11 cellular contexts compared by ENCODE assay signal in the genomic region with DNA sequence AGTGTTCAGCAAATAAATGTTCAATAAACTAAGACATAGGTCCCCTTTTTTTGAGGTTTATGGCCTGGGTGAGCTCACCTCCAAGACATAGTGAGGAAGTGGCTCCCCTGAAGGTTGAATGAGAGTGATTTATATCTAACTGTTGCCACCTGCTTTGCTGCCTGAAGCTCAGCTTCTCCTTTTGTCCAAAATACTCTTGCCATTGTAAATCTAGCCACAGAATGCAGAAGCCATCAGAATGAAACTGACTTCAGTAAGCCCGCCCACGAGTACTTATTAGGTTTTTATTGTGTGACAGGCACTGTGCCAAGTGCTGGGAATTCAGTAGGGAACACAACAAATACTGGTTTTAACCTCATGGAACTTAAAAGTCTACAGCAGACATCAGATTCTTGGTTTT. TPM values are rescaled to one million over a fixed set of nuclear protein-coding genes. Genes with fewer than 3 reads are reported as not detected.
A peak's percentile ranks its signal among the peaks of the same experiment; 100 is the strongest.
DNase-seq lines count a peak whose midpoint lies in the region; ATAC-seq lines count a peak whose summit lies in the region.
"Had no signal": no experiment of that assay in that cellular context is flagged by ENCODE, and none has a peak within 500 bp of the region (broad histone marks: within the 10 kb centered on the region; RNA-seq: fewer than 3 reads in every experiment).

No MANE protein-coding gene starts in this region.

- H3K4me3 Mint-ChIP-seq in naive B cell, result peak overlapping the region in 3 of 8 donors; percentile 32 to 53 (median 33)

- peak overlapping the region in 4 of 6 donors; percentile 2 to 91 (median 26) for H3K27ac Mint-ChIP-seq in naive B cell

- H3K36me3 Mint-ChIP-seq in naive B cell, result no peaks in the 10 kb centered on the region

- peak; percentile 37 for ATAC-seq in GM18519 (IDR thresholded peaks at IDR 0.05; ENCODE audit: low FRiP score, unreplicated experiment)
- ATAC-seq in HG03442 (IDR thresholded peaks at IDR 0.05; ENCODE audit: unreplicated experiment), result peak; percentile 63
- ATAC-seq in naive B cell (ENCODE audit: low read depth in 2 of 2), result peak; percentile 71 to 80

- H3K9me3 Mint-ChIP-seq in naive B cell, result no peaks in the 10 kb centered on the region

- DNase-seq in RPMI8226 (peak; percentile 30), naive B cell (peak; percentile 45), NCI-H1092 treated with DMSO at 0.1 percent for 48 hours (lab: John Stamatoyannopoulos, UW) (no peak), NCI-H187 treated with DMSO at 0.1 percent for 48 hours (lab: John Stamatoyannopoulos, UW) (no peak), NCI-H1436 (lab: John Stamatoyannopoulos, UW) (no peak)
- DNase-seq in activated T-cell treated with anti-CD3 and anti-CD28 coated beads, Interleukin-2, amount 50 U/mL, for 48 hours, result no peak
- DNase-seq: H7, mesendoderm, NCI-H1048 had no signal

- no peaks in the 10 kb centered on the region for H3K27me3 Mint-ChIP-seq in naive B cell

- peaks cover 6 to 39% (median 19%) of the 10 kb centered on the region in 3 donors for H3K4me1 Mint-ChIP-seq in naive B cell

RNA-seq across cellular contexts. Expression of a gene that starts 18.0 kb away (rescaled TPM):
- polyA plus RNA-seq in naive B cell (ENCODE audit: low read depth in 6 of 6), result 10 to 100 TPM in 5 of 6 donors, 1 to 10 TPM in 1; 5.9 to 61.2 (median 24.7) TPM

Comparison
In these comparisons a context has a peak if more than half of its experiments do, and no peak if none do; other contexts are left out.
1. DNase-seq: peak in RPMI8226 (single experiment) and naive B cell (single experiment); none in NCI-H1092 treated with DMSO at 0.1 percent for 48 hours (single experiment), NCI-H187 treated with DMSO at 0.1 percent for 48 hours (single experiment), activated T-cell treated with anti-CD3 and anti-CD28 coated beads, Interleukin-2, amount 50 U/mL, for 48 hours (0 of 2) and NCI-H1436 (single experiment).
2. Peak in every context shown above with its lines, with median percentiles within 50 percentile points of each other: ATAC-seq.